13 cellular contexts compared by ENCODE assay signal in the genomic region with DNA sequence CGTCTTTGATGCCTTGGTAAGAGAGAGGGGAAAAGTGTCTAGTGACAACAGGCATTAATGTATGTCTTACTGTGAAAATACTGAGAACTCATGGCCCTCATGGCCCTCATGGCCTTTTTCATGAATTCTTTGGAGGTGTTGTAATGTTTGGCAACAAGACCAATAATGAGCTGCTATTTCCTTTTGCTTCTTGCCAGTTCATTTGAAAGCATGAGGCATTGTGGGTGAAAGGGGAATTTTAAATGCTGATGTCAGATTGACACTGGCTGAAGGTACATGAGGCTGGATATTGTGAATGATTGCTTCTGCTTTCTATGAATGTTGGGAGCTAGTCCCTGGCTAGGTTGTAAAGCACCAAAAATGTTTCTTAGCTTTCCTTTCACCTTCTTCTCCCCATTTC.
DNase-seq lines count a peak whose midpoint lies in the region; ATAC-seq, FAIRE-seq and TF ChIP-seq lines count a peak whose summit lies in the region.
"Had no signal": no experiment of that assay in that cellular context is flagged by ENCODE, and none has a peak within 500 bp of the region (broad histone marks: within the 10 kb centered on the region; RNA-seq: fewer than 3 reads in every experiment).

No MANE protein-coding gene starts in this region.

- H3K27ac ChIP-seq in osteoblast (ENCODE audit: low read depth, low read length), result peak overlapping the region; percentile 8
- H3K27ac ChIP-seq: parathyroid adenoma, tibial nerve had no signal

- no peaks in the 10 kb centered on the region for H3K27me3 ChIP-seq in osteoblast (ENCODE audit: insufficient read depth, low read length)
- H3K27me3 ChIP-seq: tibial nerve had no signal

- peaks cover 17% of the 10 kb centered on the region for H3K4me1 ChIP-seq in osteoblast (ENCODE audit: insufficient read depth, low read length)
- H3K4me1 ChIP-seq: parathyroid adenoma had no signal

- no peak for FAIRE-seq in RCC 7860 (lab: Jason Lieb, UNC)
- FAIRE-seq: islet of Langerhans, K562 had no signal

- TF ChIP-seq CTCF in epithelial cell of esophagus (IDR thresholded peaks at IDR 0.05; ENCODE audit: insufficient read depth, low read depth, low read length, missing control alignments) (no peak), osteoblast (IDR thresholded peaks at IDR 0.05; ENCODE audit: extremely low read depth, low read depth, low read length) (no peak)

- DNase-seq in ELR (ENCODE audit: low read depth) (peak; percentile 32), RCC 7860 (ENCODE audit: low spot score) (peak; percentile 56), epithelial cell of esophagus (ENCODE audit: low read depth) (peak; percentile 73), osteoblast (ENCODE audit: insufficient read length, low spot score, missing footprints) (no peak), NCI-H2107 (lab: John Stamatoyannopoulos, UW) (no peak), NK-92 (lab: John Stamatoyannopoulos, UW; ENCODE audit: unreplicated experiment) (no peak)
- DNase-seq: activated CD4-positive, CD25-positive, alpha-beta regulatory T cell; Right ventricle myocardium superior had no signal

- no peak for ATAC-seq in GM21515 (IDR thresholded peaks at IDR 0.05; ENCODE audit: unreplicated experiment)
- ATAC-seq: K562 had no signal

- no peak overlapping the region for H3K4me2 ChIP-seq in osteoblast (ENCODE audit: insufficient read depth, low read length)

- H3K4me3 ChIP-seq in epithelial cell of esophagus (ENCODE audit: low read length) (no peak overlapping the region), osteoblast (ENCODE audit: insufficient read depth, low read length) (no peak overlapping the region)
- H3K4me3 ChIP-seq: K562, tibial nerve had no signal

- no peaks in the 10 kb centered on the region for H4K20me1 ChIP-seq in osteoblast (ENCODE audit: insufficient read depth, low read length)

- H3K36me3 ChIP-seq in osteoblast (ENCODE audit: insufficient read depth, low read length), result no peaks in the 10 kb centered on the region
- H3K36me3 ChIP-seq: tibial nerve had no signal

- no peak overlapping the region for H2AFZ ChIP-seq in osteoblast (ENCODE audit: low read length)
- H2AFZ ChIP-seq: parathyroid adenoma had no signal

- no peaks in the 10 kb centered on the region for H3K9me3 ChIP-seq in osteoblast (ENCODE audit: low read depth, low read length)
- H3K9me3 ChIP-seq: tibial nerve had no signal

- H3K79me2 ChIP-seq in osteoblast (ENCODE audit: insufficient read depth, low read length), result no peaks in the 10 kb centered on the region
- H3K79me2 ChIP-seq: parathyroid adenoma had no signal

Comparison
In these comparisons a context has a peak if more than half of its experiments do, and no peak if none do; other contexts are left out.
1. DNase-seq: peak in ELR (single experiment), RCC 7860 (single experiment) and epithelial cell of esophagus (single experiment); none in osteoblast (single experiment), NCI-H2107 (single experiment) and NK-92 (single experiment).